9 cellular contexts compared by ENCODE assay signal in genomic region chrX:87299563-87300160, GRCh38.
DNase-seq lines count a peak whose midpoint lies in the region; ATAC-seq, FAIRE-seq and TF ChIP-seq lines count a peak whose summit lies in the region.
"Had no signal": no experiment of that assay in that cellular context is flagged by ENCODE, and none has a peak within 500 bp of the region (broad histone marks: within the 10 kb centered on the region; RNA-seq: fewer than 3 reads in every experiment).

No MANE protein-coding gene starts in this region.

- H3K4me3 ChIP-seq in AG04450 (ENCODE audit: low read depth, low read length) (no peak overlapping the region), PC-3 (ENCODE audit: low read length) (no peak overlapping the region)

- FAIRE-seq in frontal cortex (lab: Jason Lieb, UNC), result peak; percentile 98

- H3K36me3 ChIP-seq in PC-3 (ENCODE audit: low read depth, low read length), result no peaks in the 10 kb centered on the region

- H3K27me3 ChIP-seq in AG04450 (ENCODE audit: control insufficient read depth, insufficient read depth, low read length) (no peaks in the 10 kb centered on the region), PC-3 (ENCODE audit: low read length) (no peaks in the 10 kb centered on the region)

- H3K9ac ChIP-seq in PC-3 (ENCODE audit: low read length), result no peak overlapping the region

- no peak overlapping the region for H3K4me2 ChIP-seq in PC-3 (ENCODE audit: low read length)

- no peaks in the 10 kb centered on the region for H3K4me1 ChIP-seq in PC-3 (ENCODE audit: insufficient read depth, low read length)

- BruUV-seq in PC-3 (replicated peaks; lab: Mats Ljungman, UMichigan), result no TSS peak

- TF ChIP-seq CTCF in AG04450 (IDR thresholded peaks at IDR 0.05; ENCODE audit: low read depth, low read length) (peak; percentile 42), GM12873 (IDR thresholded peaks at IDR 0.05; ENCODE audit: insufficient read depth, low read depth, low read length, missing control alignments) (peak; percentile 47), PC-3 (conservative IDR thresholded peaks at IDR 0.05; ENCODE audit: low read depth, low read length) (peak; percentile 57)

- ATAC-seq in PC-3 (no peak), GM18505 (IDR thresholded peaks at IDR 0.05; ENCODE audit: unreplicated experiment) (no peak), GM21723 (IDR thresholded peaks at IDR 0.05; ENCODE audit: unreplicated experiment) (no peak), HG02884 (IDR thresholded peaks at IDR 0.05; ENCODE audit: unreplicated experiment) (no peak)
- ATAC-seq: naive thymus-derived CD4-positive, alpha-beta T cell had no signal

- H3K9me3 ChIP-seq in AG04450 (ENCODE audit: control insufficient read depth, insufficient read depth, low read length) (no peaks in the 10 kb centered on the region), PC-3 (ENCODE audit: low read length) (no peaks in the 10 kb centered on the region)

- no peaks in the 10 kb centered on the region for H3K9me2 ChIP-seq in PC-3 (replicated peaks; ENCODE audit: low read length)

- POLR2A ChIA-PET in AG04450 (lab: Yijun Ruan, JAX) (no interaction called here), PC-3 (lab: Charles Lee; ENCODE audit: unreplicated experiment) (no interaction called here)

- H2AFZ ChIP-seq in PC-3 (ENCODE audit: low read length), result no peak overlapping the region

- TF ChIP-seq POLR2A in GM18505 (IDR thresholded peaks at IDR 0.05; ENCODE audit: borderline replicate concordance, extremely low read depth, insufficient read depth, insufficient read length), result no peak

- H4K20me1 ChIP-seq in PC-3 (ENCODE audit: low read length), result no peaks in the 10 kb centered on the region

- H3F3A ChIP-seq in PC-3 (ENCODE audit: low read length, unreplicated experiment), result no peaks in the 10 kb centered on the region

- CTCF ChIA-PET in AG04450 (lab: Charles Lee) (no interaction called here), PC-3 (lab: Charles Lee) (no interaction called here)

- no peaks in the 10 kb centered on the region for H3K79me2 ChIP-seq in PC-3 (ENCODE audit: low read length)

- intact Hi-C loops in PC-3 (cut with micrococcal nuclease), result loop anchor here (1.0 to 10.0 kb wide), 3 partner anchors 139 to 1165 kb away; no protein-coding TSS in a partner anchor

- DNase-seq in AG04450 (ENCODE audit: low read depth, low spot score) (no peak), PC-3 (peak; percentile 49), frontal cortex (ENCODE audit: low spot score in 2 of 2) (peak in 1 of 2 donors; percentile 0)
- DNase-seq in stimulated activated CD4-positive, alpha-beta T cell treated with anti-CD3 and anti-CD28 coated beads, Interleukin-2, amount 100 ng/mL, for 48 hours, result no peak

- H3K27ac ChIP-seq in AG04450 (ENCODE audit: low read depth, low read length) (no peak overlapping the region), PC-3 (ENCODE audit: low read length) (no peak overlapping the region)
